In genomic region chr18:22933958-22934423, GRCh38 we compare ENCODE assay signal across 8 cellular contexts. TPM values are rescaled to one million over a fixed set of nuclear protein-coding genes. Genes with fewer than 3 reads are reported as not detected.
DNase-seq lines count a peak whose midpoint lies in the region; TF ChIP-seq lines count a peak whose summit lies in the region.

No MANE protein-coding gene starts in this region.

- H2BK12ac ChIP-seq in trophoblast cell (ENCODE audit: low read length) = no peak overlapping the region

- H3K4me2 ChIP-seq in GM23248 (ENCODE audit: unreplicated experiment) (peak overlapping the region; percentile 89), trophoblast cell (ENCODE audit: low read length) (peak overlapping the region; percentile 78)

- H3K4me3 ChIP-seq in GM12865 (ENCODE audit: low read depth, low read length) (peak overlapping the region; percentile 90), GM23248 (peak overlapping the region; percentile 94), NT2/D1 (ENCODE audit: insufficient read length, low read depth) (peak overlapping the region; percentile 86), endodermal cell (ENCODE audit: low read length) (peak overlapping the region; percentile 99), trophoblast cell (ENCODE audit: low read depth, low read length) (peak overlapping the region; percentile 83)

- no peak overlapping the region for H3K18ac ChIP-seq in trophoblast cell (ENCODE audit: low read length)

- H3K4me3 Mint-ChIP-seq in endodermal cell = peak overlapping the region; percentile 71

- peak overlapping the region; percentile 96 for H3K27ac Mint-ChIP-seq in endodermal cell

- H3K9me3 ChIP-seq in GM23248 (ENCODE audit: low read depth) (no peaks in the 10 kb centered on the region), NT2/D1 (ENCODE audit: insufficient read depth, low read length) (no peaks in the 10 kb centered on the region), endodermal cell (ENCODE audit: control insufficient read depth, low read length) (no peaks in the 10 kb centered on the region), trophoblast cell (ENCODE audit: insufficient read depth, low read depth, low read length) (no peaks in the 10 kb centered on the region)

- H3K27me3 ChIP-seq in GM23248 (replicated peaks; ENCODE audit: insufficient read depth) = no peaks in the 10 kb centered on the region
- peaks cover 4% of the 10 kb centered on the region for H3K27me3 ChIP-seq in NT2/D1 (ENCODE audit: insufficient read depth, insufficient read length)
- H3K27me3 ChIP-seq in endodermal cell (ENCODE audit: control insufficient read depth, insufficient read depth, low read length, poor library complexity, severe bottlenecking) = no peaks in the 10 kb centered on the region
- H3K27me3 ChIP-seq in trophoblast cell (ENCODE audit: insufficient read depth, low read length) = no peaks in the 10 kb centered on the region

- H4K20me1 ChIP-seq in GM23248 (ENCODE audit: insufficient read depth) = no peaks in the 10 kb centered on the region

- H3K4ac ChIP-seq in trophoblast cell (ENCODE audit: low read depth, low read length) = peak overlapping the region; percentile 54

- peaks cover 20% of the 10 kb centered on the region for H3K4me1 Mint-ChIP-seq in endodermal cell

- no peaks in the 10 kb centered on the region for H3K9me2 ChIP-seq in GM23248 (ENCODE audit: insufficient read depth)

- H2AFZ ChIP-seq in GM23248 = peak overlapping the region; percentile 100
- peak overlapping the region; percentile 95 for H2AFZ ChIP-seq in trophoblast cell (ENCODE audit: insufficient read depth, low read length, poor library complexity)

- peaks cover 7% of the 10 kb centered on the region for H3K79me1 ChIP-seq in trophoblast cell (ENCODE audit: low read length)

- H3K9me3 Mint-ChIP-seq in endodermal cell = no peaks in the 10 kb centered on the region

- DNase-seq in GM12865 (ENCODE audit: low read depth) = no peak
- peak; percentile 26 for DNase-seq in GM23248
- DNase-seq in NT2/D1 (ENCODE audit: low read depth, low spot score) = no peak
- no peak for DNase-seq in endodermal cell
- DNase-seq in trophoblast cell = peak in 1 of 2 donors; percentile 73
- no peak for DNase-seq in COR-L47 (lab: John Stamatoyannopoulos, UW)
- no peak for DNase-seq in NCI-H748 treated with DMSO at 0.1 percent for 48 hours (lab: John Stamatoyannopoulos, UW)
- DNase-seq in GM13976 (ENCODE audit: low spot score) = no peak

- H2AK5ac ChIP-seq in trophoblast cell (ENCODE audit: low read length) = no peak overlapping the region

- H3K4me1 ChIP-seq in GM23248 (ENCODE audit: insufficient read depth) (0 out of 2 replicates have a peak, but pooled peaks cover 3% of the 10 kb centered on the region), NT2/D1 (ENCODE audit: insufficient read depth, insufficient read length) (no peaks in the 10 kb centered on the region), endodermal cell (ENCODE audit: control insufficient read depth, insufficient read depth, low read length) (peaks cover 2% of the 10 kb centered on the region), trophoblast cell (ENCODE audit: control insufficient read depth in 1 of 2, insufficient read depth in 2 of 2, low read length in 2 of 2) (peaks cover 0 to 2% of the 10 kb centered on the region in 2 experiments)

- peak overlapping the region; percentile 98 for H4K8ac ChIP-seq in trophoblast cell (ENCODE audit: low read depth, low read length)

- peak overlapping the region; percentile 91 for H3K9ac ChIP-seq in GM23248
- peak overlapping the region; percentile 93 for H3K9ac ChIP-seq in NT2/D1 (ENCODE audit: insufficient read length, low read depth)
- peak overlapping the region; percentile 94 for H3K9ac ChIP-seq in endodermal cell (ENCODE audit: extremely low read depth, low read length, poor library complexity, severe bottlenecking)
- H3K9ac ChIP-seq in trophoblast cell (ENCODE audit: low read length) = no peak overlapping the region

- WGBS in GM23248 (ENCODE audit: low coverage in 1 of 2, low lambda C conversion rate in 2 of 2, missing lambda C conversion rate in 2 of 2), 2 experiments = 16% methylated on average over 17 of the region's 17 CpGs
- WGBS in endodermal cell (ENCODE audit: insufficient coverage in 1 of 2, insufficient read length in 1 of 2), 2 experiments = 17 to 22% methylated on average over 10 to 16 of the region's 17 CpGs
- WGBS in trophoblast cell (ENCODE audit: extremely low coverage, insufficient coverage, insufficient read length) = no CpG with 5 or more reads among the region's 17 CpGs

- in situ Hi-C loops in GM23248 (cut with MboI) (no loop called here), GM13976 (cut with MboI; ENCODE audit: low sequenced_read_pairs, unreplicated experiment) (no loop called here)

- no peak overlapping the region for H2BK120ac ChIP-seq in trophoblast cell (ENCODE audit: insufficient read depth, low read length, poor library complexity)

- H4K12ac ChIP-seq in trophoblast cell (ENCODE audit: low read depth, low read length) = no peak overlapping the region

- peaks cover 23% of the 10 kb centered on the region for H3K36me3 Mint-ChIP-seq in endodermal cell (ENCODE audit: low read depth)

- H3K14ac ChIP-seq in trophoblast cell (ENCODE audit: low read length) = no peak overlapping the region

- no peaks in the 10 kb centered on the region for H3K27me3 Mint-ChIP-seq in endodermal cell (ENCODE audit: insufficient read depth)

- no peak overlapping the region for H2BK5ac ChIP-seq in trophoblast cell (ENCODE audit: low read depth, low read length, poor library complexity)

- H3K79me2 ChIP-seq in GM23248 (ENCODE audit: insufficient read depth) = peaks cover 25% of the 10 kb centered on the region
- peaks cover 4% of the 10 kb centered on the region for H3K79me2 ChIP-seq in trophoblast cell (ENCODE audit: control insufficient read depth, insufficient read depth, low read length, poor library complexity)

- H3F3A ChIP-seq in GM23248 (ENCODE audit: insufficient read depth) = no peaks in the 10 kb centered on the region

- TF ChIP-seq CTCF in GM12865 (IDR thresholded peaks at IDR 0.05; ENCODE audit: insufficient read depth, low read depth, low read length, missing control alignments) (no peak), endodermal cell (conservative IDR thresholded peaks at IDR 0.05) (no peak), GM13976 (IDR thresholded peaks at IDR 0.05; ENCODE audit: borderline replicate concordance, control extremely low read depth, extremely low read depth, insufficient read depth, missing control alignments) (no peak)

- peak overlapping the region; percentile 87 for H3K27ac ChIP-seq in GM23248
- no peak overlapping the region for H3K27ac ChIP-seq in endodermal cell (ENCODE audit: low read depth, low read length)
- H3K27ac ChIP-seq in trophoblast cell (ENCODE audit: low read depth, low read length) = no peak overlapping the region

- H4K91ac ChIP-seq in trophoblast cell (ENCODE audit: low read depth, low read length) = no peak overlapping the region

- H3K36me3 ChIP-seq in GM23248 (ENCODE audit: low read depth) = no peaks in the 10 kb centered on the region
- H3K36me3 ChIP-seq in NT2/D1 (ENCODE audit: insufficient read depth, insufficient read length, low read length) = peaks cover 22% of the 10 kb centered on the region
- H3K36me3 ChIP-seq in endodermal cell (ENCODE audit: control insufficient read depth, insufficient read depth, low read length) = peaks cover 24% of the 10 kb centered on the region
- H3K36me3 ChIP-seq in trophoblast cell (ENCODE audit: control insufficient read depth in 1 of 2, insufficient read depth in 2 of 2, low read length in 2 of 2) = peaks cover 3 to 4% of the 10 kb centered on the region in 2 experiments

- H3K23ac ChIP-seq in trophoblast cell (ENCODE audit: low read length) = no peak overlapping the region

RNA-seq across cellular contexts. Expression of gene RBBP8, which starts 0.9 kb away (rescaled TPM):
- total RNA-seq in GM23248 (2014; rRNA removed; shearing (Covaris generic)) = 34.9 and 45.2 TPM in 2 replicates
- 26.9 and 27.1 TPM in 2 replicates for polyA plus RNA-seq in GM23248 (2016; fragmentation: Nextera tagmentation; extraction: Ambion mirVana)
- total RNA-seq in endodermal cell = 10 to 100 TPM; 44.3 to 55.5 TPM
- polyA plus RNA-seq in endodermal cell (2013, experiment 1 of 2) = 44.1 TPM
- polyA plus RNA-seq in endodermal cell (2013, experiment 2 of 2) = 46.1 TPM
- polyA plus RNA-seq in trophoblast cell (2013) = 26.8 and 28.9 TPM in 2 replicates
